In genomic region chr14:102090713-102091112, GRCh38 we compare ENCODE assay signal across 25 cellular contexts.
"Had no signal": no experiment of that assay in that cellular context is flagged by ENCODE, and none has a peak within 500 bp of the region (broad histone marks: within the 10 kb centered on the region; RNA-seq: fewer than 3 reads in every experiment).

No MANE protein-coding gene starts in this region.

- H3K4me3 ChIP-seq: tibial nerve, vagina had no signal

- DNase-seq: activated CD4-positive, alpha-beta T cell treated with anti-CD3 and anti-CD28 coated beads for 36 hours; activated CD4-positive, alpha-beta T cell treated with anti-CD3 and anti-CD28 coated beads, Interleukin-2, amount 50 U/mL, for 4 hours; activated CD4-positive, CD25-positive, alpha-beta regulatory T cell; activated naive CD4-positive, alpha-beta T cell; activated T-cell treated with anti-CD3 and anti-CD28 coated beads for 4 hours; activated T-cell treated with anti-CD3 and anti-CD28 coated beads, Interleukin-2, amount 50 U/mL, for 72 hours; amniotic stem cell; caudate nucleus; foreskin fibroblast; head of caudate nucleus; hippocampal formation; left cardiac atrium; left ventricle myocardium superior; mammary epithelial cell; naive B cell; right cardiac atrium; stimulated activated CD4-positive, alpha-beta T cell treated with anti-CD3 and anti-CD28 coated beads, Interleukin-2, amount 100 ng/mL, for 48 hours; stimulated activated naive CD4-positive, alpha-beta T cell treated with Interleukin-2 at 50 U/mL for 16 hours; T-helper 2 cell had no signal

- H3K36me3 ChIP-seq: tibial nerve had no signal

- H3K4me3 Mint-ChIP-seq: mesothelial cell of epicardium had no signal

- FAIRE-seq: endothelial cell of umbilical vein, keratinocyte had no signal

- H3K27ac Mint-ChIP-seq: activated CD4-positive, alpha-beta T cell treated with anti-CD3 and anti-CD28 coated beads for 36 hours had no signal

- H3K27me3 ChIP-seq: tibial nerve, vagina had no signal

- H3K9me3 ChIP-seq: tibial nerve, vagina had no signal

- H3K27ac ChIP-seq: tibial nerve, vagina had no signal

- ATAC-seq: activated CD4-positive, alpha-beta T cell treated with anti-CD3 and anti-CD28 coated beads for 36 hours; activated T-cell treated with anti-CD3 and anti-CD28 coated beads, Interleukin-2, amount 50 U/mL, for 72 hours; esophagus mucosa; left cardiac atrium; left ventricle myocardium superior; right cardiac atrium had no signal

- H3K27me3 Mint-ChIP-seq: activated CD4-positive, alpha-beta T cell treated with anti-CD3 and anti-CD28 coated beads for 36 hours; naive B cell had no signal

- H3K9me3 Mint-ChIP-seq: activated T-cell treated with anti-CD3 and anti-CD28 coated beads, Interleukin-2, amount 50 U/mL, for 72 hours; mesothelial cell of epicardium; naive B cell had no signal
